Comparison of ENCODE assay signal across 8 cellular contexts in genomic region chr2:238108423-238109201, GRCh38. TPM values are rescaled to one million over a fixed set of nuclear protein-coding genes. Genes with fewer than 3 reads are reported as not detected.
A peak's percentile ranks its signal among the peaks of the same experiment; 100 is the strongest.
DNase-seq lines count a peak whose midpoint lies in the region; ATAC-seq, FAIRE-seq and TF ChIP-seq lines count a peak whose summit lies in the region.

No MANE protein-coding gene starts in this region.

- no TSS peak for BruUV-seq in HepG2 (replicated peaks; lab: Mats Ljungman, UMichigan)

- intact Hi-C loops in HepG2 (cut with micrococcal nuclease; ENCODE audit: unreplicated experiment), result loop anchor here (5.0 kb wide), 1 partner anchor 141 kb away; the partner anchor contains the start of gene UBE2F
- intact Hi-C loops in prostate gland (cut with DNase I), result no loop called here

- H3K79me2 ChIP-seq in HepG2 (ENCODE audit: insufficient read depth, low read length), result no peaks in the 10 kb centered on the region

- H3K4me1 ChIP-seq in HepG2 (ENCODE audit: insufficient read depth, low read length) (peaks cover 46% of the 10 kb centered on the region), prostate gland (replicated peaks) (no peaks in the 10 kb centered on the region)

- CTCF ChIA-PET in HepG2 (lab: Yijun Ruan, JAX; ENCODE audit: low intra/inter-chr PET ratio, low total read pairs), result no interaction called here

- H4K20me1 ChIP-seq in HepG2 (ENCODE audit: insufficient read depth, low read length), result no peaks in the 10 kb centered on the region

- H3K9me3 ChIP-seq in HepG2 (ENCODE audit: low read length) (no peaks in the 10 kb centered on the region), prostate gland (no peaks in the 10 kb centered on the region)

- TF ChIP-seq RAD21 in HepG2 (CRISPR knock-in tag; IDR thresholded peaks at IDR 0.05), result no peak

- H3K36me3 ChIP-seq in HepG2 (replicated peaks in 1 of 2; ENCODE audit: control insufficient read depth in 1 of 2, insufficient read depth in 2 of 2, low read length in 2 of 2) (no peaks in the 10 kb centered on the region), prostate gland (no peaks in the 10 kb centered on the region)

- DNase-seq in GM18507 (ENCODE audit: extremely low spot score, insufficient read length, low read depth) (peak; percentile 46), NCI-H2171 (lab: John Stamatoyannopoulos, UW) (peak; percentile 64), HepG2 (ENCODE audit: low spot score) (no peak), GDM1 (lab: John Stamatoyannopoulos, UW) (no peak), prostate gland (ENCODE audit: low spot score) (no peak), OCI-M1 (lab: John Stamatoyannopoulos, UW) (no peak)
- DNase-seq in stimulated activated CD4-positive, alpha-beta T cell treated with anti-CD3 and anti-CD28 coated beads, Interleukin-2, amount 100 ng/mL, for 48 hours, result no peak

- TF ChIP-seq POLR2A in HepG2 (IDR thresholded peaks at IDR 0.05; ENCODE audit: insufficient read depth in 1 of 2, low read depth in 2 of 2, low read length in 2 of 2) (no peak), prostate gland (IDR thresholded peaks at IDR 0.05) (no peak)

- H3K27ac ChIP-seq in HepG2 (ENCODE audit: extremely low read length, insufficient read depth, low read length) (no peak overlapping the region), prostate gland (no peak overlapping the region)

- TF ChIP-seq EP300 in HepG2 (IDR thresholded peaks at IDR 0.05; ENCODE audit: low read depth in 2 of 2, low read length in 2 of 2) (no peak), HepG2 (CRISPR knock-in tag; IDR thresholded peaks at IDR 0.05; ENCODE audit: borderline replicate concordance) (no peak)

- H3K9ac ChIP-seq in HepG2 (ENCODE audit: insufficient read depth, low read depth, low read length), result no peak overlapping the region

- peak; percentile 67 for ATAC-seq in GM21529 (IDR thresholded peaks at IDR 0.05; ENCODE audit: unreplicated experiment)
- peak; percentile 53 for ATAC-seq in HepG2

- H3K4me3 ChIP-seq in HepG2 (replicated peaks in 1 of 3; ENCODE audit: insufficient read depth in 1 of 3, low read depth in 2 of 3, low read length in 3 of 3), result peak overlapping the region; percentile 30 to 73 (median 52)
- H3K4me3 ChIP-seq in prostate gland, result no peak overlapping the region

- FAIRE-seq in GM18507 (lab: Jason Lieb, UNC) (peak; percentile 74), HepG2 (lab: Jason Lieb, UNC) (peak; percentile 18)

- in situ Hi-C loops in HepG2 (cut with HindIII; ENCODE audit: extremely low pct_ligation_motif_present, low pct_unique_long_range_greater_than_20kb), result loop anchor here (5.0 kb wide), 1 partner anchor 251 kb away; the partner anchor contains the start of gene RAMP1

- POLR2A ChIA-PET in HepG2 (lab: Yijun Ruan, JAX), result interaction anchor here (0.6 to 3.2 kb wide), 3 partner anchors 18 to 48 kb away, joined by 3 to 18 read pairs (median 3); partner anchors contain the start of gene SCLY

- WGBS in HepG2 (ENCODE audit: low lambda C conversion rate), result 12% methylated on average over 20 of the region's 20 CpGs
- 54% methylated on average over 20 of the region's 20 CpGs for WGBS in prostate gland

- peaks cover 9 to 26% of the 10 kb centered on the region in 2 experiments for H3K27me3 ChIP-seq in HepG2 (ENCODE audit: control insufficient read depth in 1 of 2, insufficient read depth in 2 of 2, low read length in 2 of 2)
- H3K27me3 ChIP-seq in prostate gland (replicated peaks; ENCODE audit: insufficient read depth), result no peaks in the 10 kb centered on the region

- TF ChIP-seq CTCF in HepG2 (CRISPR knock-in tag; IDR thresholded peaks at IDR 0.05) (no peak), prostate gland (IDR thresholded peaks at IDR 0.05) (no peak)

- peak overlapping the region; percentile 36 for H2AFZ ChIP-seq in HepG2 (ENCODE audit: low read length)

- peak overlapping the region; percentile 95 for H3K4me2 ChIP-seq in HepG2 (ENCODE audit: low read depth, low read length)

RNA-seq across cellular contexts. Expression of gene ESPNL, which starts 8.5 kb away (rescaled TPM):
- total RNA-seq in HepG2 (2016; rRNA removed; fragmentation: Illumina TruSeq; extraction: Trizol) (0.35 and 0.80 TPM in 2 replicates), prostate gland (1 to 10 TPM in 1 of 2 donors, under 1 TPM in 1; 0.68 to 3.9 TPM)
- total RNA-seq in HepG2 (2016; cell fraction: cytosol; rRNA removed; fragmentation: Illumina TruSeq; extraction: Trizol; ENCODE audit: low read depth), result 0.09 TPM in 1 of 2 replicates, not detected in the other
- 0.51 and 1.2 TPM in 2 replicates for total RNA-seq in HepG2 (2016; cell fraction: insoluble cytoplasmic fraction; rRNA removed; fragmentation: Illumina TruSeq; extraction: Trizol)
- 0.34 and 0.38 TPM in 2 replicates for total RNA-seq in HepG2 (2016; cell fraction: membrane; rRNA removed; fragmentation: Illumina TruSeq; extraction: Trizol)
- 0.47 and 0.62 TPM in 2 replicates for total RNA-seq in HepG2 (2016; cell fraction: nucleus; rRNA removed; fragmentation: Illumina TruSeq; extraction: Trizol)
- polyA plus RNA-seq in HepG2 (2011; rRNA removed), result 0.42 and 0.45 TPM in 2 replicates
- polyA plus RNA-seq in HepG2 (2011; cell fraction: cytosol; rRNA removed), result 0.29 and 0.58 TPM in 2 replicates
- 2.1 TPM in 2 replicates for polyA plus RNA-seq in HepG2 (2011; cell fraction: nucleus; rRNA removed)
- 0.66 and 0.68 TPM in 2 replicates for polyA plus RNA-seq in HepG2 (2012)
- polyA plus RNA-seq in HepG2 (2016; cell fraction: cytosol; fragmentation: Illumina TruSeq; extraction: Trizol; ENCODE audit: low read depth), result 0.03 and 0.12 TPM in 2 replicates
- polyA plus RNA-seq in HepG2 (2016; cell fraction: insoluble cytoplasmic fraction; fragmentation: Illumina TruSeq; extraction: Trizol; ENCODE audit: low read depth), result 0.39 and 0.45 TPM in 2 replicates
- polyA plus RNA-seq in HepG2 (2016; cell fraction: membrane; fragmentation: Illumina TruSeq; extraction: Trizol; ENCODE audit: low read depth), result 0.17 and 0.19 TPM in 2 replicates
- 0.68 and 1.8 TPM in 2 replicates for polyA plus RNA-seq in HepG2 (2016; cell fraction: nucleus; fragmentation: Illumina TruSeq; extraction: Trizol; ENCODE audit: insufficient read depth, low read depth)
- polyA minus RNA-seq in HepG2 (2011; rRNA and poly(A)+ RNA removed; ENCODE audit: low replicate concordance), result 0.05 and 1.2 TPM in 2 replicates
- polyA minus RNA-seq in HepG2 (2011; cell fraction: cytosol; rRNA and poly(A)+ RNA removed), result 0.40 and 0.53 TPM in 2 replicates
- 0.39 and 0.50 TPM in 2 replicates for polyA minus RNA-seq in HepG2 (2011; cell fraction: nucleus; rRNA and poly(A)+ RNA removed)

RNA-seq across cellular contexts. Expression of gene KLHL30, which starts 29.9 kb away (rescaled TPM):
- not detected in 2 replicates for total RNA-seq in HepG2 (2016; rRNA removed; fragmentation: Illumina TruSeq; extraction: Trizol)
- total RNA-seq in HepG2 (2016; cell fraction: cytosol; rRNA removed; fragmentation: Illumina TruSeq; extraction: Trizol; ENCODE audit: low read depth), result not detected in 2 replicates
- not detected in 2 replicates for total RNA-seq in HepG2 (2016; cell fraction: insoluble cytoplasmic fraction; rRNA removed; fragmentation: Illumina TruSeq; extraction: Trizol)
- not detected in 2 replicates for total RNA-seq in HepG2 (2016; cell fraction: membrane; rRNA removed; fragmentation: Illumina TruSeq; extraction: Trizol)
- not detected in 2 replicates for total RNA-seq in HepG2 (2016; cell fraction: nucleus; rRNA removed; fragmentation: Illumina TruSeq; extraction: Trizol)
- polyA plus RNA-seq in HepG2 (2011; rRNA removed), result 0.05 and 0.07 TPM in 2 replicates
- 0.03 and 0.05 TPM in 2 replicates for polyA plus RNA-seq in HepG2 (2011; cell fraction: cytosol; rRNA removed)
- polyA plus RNA-seq in HepG2 (2011; cell fraction: nucleus; rRNA removed), result 0.35 and 0.38 TPM in 2 replicates
- polyA plus RNA-seq in HepG2 (2012), result not detected in 2 replicates
- not detected in 2 replicates for polyA plus RNA-seq in HepG2 (2016; cell fraction: cytosol; fragmentation: Illumina TruSeq; extraction: Trizol; ENCODE audit: low read depth)
- polyA plus RNA-seq in HepG2 (2016; cell fraction: insoluble cytoplasmic fraction; fragmentation: Illumina TruSeq; extraction: Trizol; ENCODE audit: low read depth), result not detected in 2 replicates
- not detected in 2 replicates for polyA plus RNA-seq in HepG2 (2016; cell fraction: membrane; fragmentation: Illumina TruSeq; extraction: Trizol; ENCODE audit: low read depth)
- not detected in 2 replicates for polyA plus RNA-seq in HepG2 (2016; cell fraction: nucleus; fragmentation: Illumina TruSeq; extraction: Trizol; ENCODE audit: insufficient read depth, low read depth)
- 0.23 and 0.42 TPM in 2 replicates for polyA minus RNA-seq in HepG2 (2011; rRNA and poly(A)+ RNA removed; ENCODE audit: low replicate concordance)
- polyA minus RNA-seq in HepG2 (2011; cell fraction: cytosol; rRNA and poly(A)+ RNA removed), result not detected in 2 replicates
- 0.12 and 0.39 TPM in 2 replicates for polyA minus RNA-seq in HepG2 (2011; cell fraction: nucleus; rRNA and poly(A)+ RNA removed)
- total RNA-seq in prostate gland, result 1 to 10 TPM in 1 of 2 donors, under 1 TPM in 1; 0.23 to 1.9 TPM

RNA-seq across cellular contexts. Expression of gene SCLY, which starts 47.8 kb away (rescaled TPM):
- total RNA-seq in HepG2 (2016; rRNA removed; fragmentation: Illumina TruSeq; extraction: Trizol), result 31.6 and 38.6 TPM in 2 replicates
- total RNA-seq in HepG2 (2016; cell fraction: cytosol; rRNA removed; fragmentation: Illumina TruSeq; extraction: Trizol; ENCODE audit: low read depth), result 12.3 and 14.5 TPM in 2 replicates
- total RNA-seq in HepG2 (2016; cell fraction: insoluble cytoplasmic fraction; rRNA removed; fragmentation: Illumina TruSeq; extraction: Trizol), result 30.5 and 37.5 TPM in 2 replicates
- total RNA-seq in HepG2 (2016; cell fraction: membrane; rRNA removed; fragmentation: Illumina TruSeq; extraction: Trizol), result 23.6 and 24.7 TPM in 2 replicates
- total RNA-seq in HepG2 (2016; cell fraction: nucleus; rRNA removed; fragmentation: Illumina TruSeq; extraction: Trizol), result 29.1 and 39.0 TPM in 2 replicates
- 27.9 and 29.8 TPM in 2 replicates for polyA plus RNA-seq in HepG2 (2011; rRNA removed)
- 17.1 and 23.0 TPM in 2 replicates for polyA plus RNA-seq in HepG2 (2011; cell fraction: cytosol; rRNA removed)
- 64.3 and 65.1 TPM in 2 replicates for polyA plus RNA-seq in HepG2 (2011; cell fraction: nucleus; rRNA removed)
- polyA plus RNA-seq in HepG2 (2012), result 22.1 and 29.8 TPM in 2 replicates
- polyA plus RNA-seq in HepG2 (2016; cell fraction: cytosol; fragmentation: Illumina TruSeq; extraction: Trizol; ENCODE audit: low read depth), result 13.7 and 14.3 TPM in 2 replicates
- 25.9 and 34.7 TPM in 2 replicates for polyA plus RNA-seq in HepG2 (2016; cell fraction: insoluble cytoplasmic fraction; fragmentation: Illumina TruSeq; extraction: Trizol; ENCODE audit: low read depth)
- polyA plus RNA-seq in HepG2 (2016; cell fraction: membrane; fragmentation: Illumina TruSeq; extraction: Trizol; ENCODE audit: low read depth), result 18.7 and 19.5 TPM in 2 replicates
- polyA plus RNA-seq in HepG2 (2016; cell fraction: nucleus; fragmentation: Illumina TruSeq; extraction: Trizol; ENCODE audit: insufficient read depth, low read depth), result 41.1 and 45.5 TPM in 2 replicates
- polyA minus RNA-seq in HepG2 (2011; rRNA and poly(A)+ RNA removed; ENCODE audit: low replicate concordance), result 43.6 and 66.5 TPM in 2 replicates
- 13.8 and 14.8 TPM in 2 replicates for polyA minus RNA-seq in HepG2 (2011; cell fraction: cytosol; rRNA and poly(A)+ RNA removed)
- 50.2 and 65.3 TPM in 2 replicates for polyA minus RNA-seq in HepG2 (2011; cell fraction: nucleus; rRNA and poly(A)+ RNA removed)
- total RNA-seq in prostate gland, result 10 to 100 TPM; 11.5 to 16.1 TPM

RNA-seq across cellular contexts. Expression of gene ERFE, which starts 50.2 kb away (rescaled TPM):
- total RNA-seq in HepG2 (2016; rRNA removed; fragmentation: Illumina TruSeq; extraction: Trizol) (not detected in 2 replicates), prostate gland (1 to 10 TPM in 1 of 2 donors, not detected in 1; 7.7 TPM)
- total RNA-seq in HepG2 (2016; cell fraction: cytosol; rRNA removed; fragmentation: Illumina TruSeq; extraction: Trizol; ENCODE audit: low read depth), result not detected in 2 replicates
- not detected in 2 replicates for total RNA-seq in HepG2 (2016; cell fraction: insoluble cytoplasmic fraction; rRNA removed; fragmentation: Illumina TruSeq; extraction: Trizol)
- total RNA-seq in HepG2 (2016; cell fraction: membrane; rRNA removed; fragmentation: Illumina TruSeq; extraction: Trizol), result not detected in 2 replicates
- not detected in 2 replicates for total RNA-seq in HepG2 (2016; cell fraction: nucleus; rRNA removed; fragmentation: Illumina TruSeq; extraction: Trizol)
- polyA plus RNA-seq in HepG2 (2011; rRNA removed), result 0.05 and 0.09 TPM in 2 replicates
- polyA plus RNA-seq in HepG2 (2011; cell fraction: cytosol; rRNA removed), result 0.06 TPM in 1 of 2 replicates, not detected in the other
- polyA plus RNA-seq in HepG2 (2011; cell fraction: nucleus; rRNA removed), result 0.05 and 0.31 TPM in 2 replicates
- 0.28 TPM in 1 of 2 replicates, not detected in the other for polyA plus RNA-seq in HepG2 (2012)
- not detected in 2 replicates for polyA plus RNA-seq in HepG2 (2016; cell fraction: cytosol; fragmentation: Illumina TruSeq; extraction: Trizol; ENCODE audit: low read depth)
- polyA plus RNA-seq in HepG2 (2016; cell fraction: insoluble cytoplasmic fraction; fragmentation: Illumina TruSeq; extraction: Trizol; ENCODE audit: low read depth), result not detected in 2 replicates
- polyA plus RNA-seq in HepG2 (2016; cell fraction: membrane; fragmentation: Illumina TruSeq; extraction: Trizol; ENCODE audit: low read depth), result not detected in 2 replicates
- not detected in 2 replicates for polyA plus RNA-seq in HepG2 (2016; cell fraction: nucleus; fragmentation: Illumina TruSeq; extraction: Trizol; ENCODE audit: insufficient read depth, low read depth)
- 0.22 and 1.4 TPM in 2 replicates for polyA minus RNA-seq in HepG2 (2011; rRNA and poly(A)+ RNA removed; ENCODE audit: low replicate concordance)
- polyA minus RNA-seq in HepG2 (2011; cell fraction: cytosol; rRNA and poly(A)+ RNA removed), result not detected in 2 replicates
- polyA minus RNA-seq in HepG2 (2011; cell fraction: nucleus; rRNA and poly(A)+ RNA removed), result 0.13 TPM in 1 of 2 replicates, not detected in the other

Comparison
In these comparisons a context has a peak if more than half of its experiments do, and no peak if none do; other contexts are left out.
1. DNase-seq: peak in GM18507 (single experiment) and NCI-H2171 (single experiment); none in HepG2 (single experiment), GDM1 (single experiment), stimulated activated CD4-positive, alpha-beta T cell treated with anti-CD3 and anti-CD28 coated beads, Interleukin-2, amount 100 ng/mL, for 48 hours (0 of 2), prostate gland (single experiment) and OCI-M1 (single experiment).
2. H3K4me3 ChIP-seq: peak in HepG2 (3 of 3); none in prostate gland (0 of 2).